9 cellular contexts compared by ENCODE assay signal in the genomic region with DNA sequence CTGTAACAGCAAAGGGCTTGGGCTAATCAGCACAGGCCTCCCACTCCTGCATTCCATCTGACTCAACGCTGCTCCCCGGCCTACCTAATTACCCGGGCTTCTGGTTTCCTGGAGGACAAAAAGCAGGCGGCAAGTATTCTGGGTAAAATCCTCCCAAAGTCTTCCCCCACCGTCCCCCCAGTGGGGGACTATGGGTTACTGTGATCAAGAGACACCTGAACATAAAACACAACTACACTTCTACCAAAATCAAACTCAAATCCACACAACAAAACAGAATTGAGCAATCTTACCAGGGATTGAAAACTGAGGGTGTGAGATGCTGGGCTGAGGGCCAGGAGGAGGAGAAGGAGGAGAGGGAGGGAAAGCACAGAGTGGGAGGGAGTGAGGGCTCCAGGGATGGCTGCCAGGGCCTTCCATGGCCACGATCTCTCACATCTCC. TPM values are rescaled to one million over a fixed set of nuclear protein-coding genes. Genes with fewer than 3 reads are reported as not detected.
DNase-seq lines count a peak whose midpoint lies in the region; ATAC-seq, FAIRE-seq and TF ChIP-seq lines count a peak whose summit lies in the region.
"Had no signal": no experiment of that assay in that cellular context is flagged by ENCODE, and none has a peak within 500 bp of the region (broad histone marks: within the 10 kb centered on the region; RNA-seq: fewer than 3 reads in every experiment).

No MANE protein-coding gene starts in this region.

- H3K79me2 ChIP-seq in GM12878 (ENCODE audit: control insufficient read depth, insufficient read depth, low read length) = peaks cover 21% of the 10 kb centered on the region

- TF ChIP-seq POLR2A in GM12878 (IDR thresholded peaks at IDR 0.05; ENCODE audit: low read depth, low read length) = peak; percentile 38; the same call in 1 of the 2 replicates

- in situ Hi-C loops in GM12878 (cut with MboI) = no loop called here

- no peak for FAIRE-seq in GM12878 (lab: Jason Lieb, UNC)
- FAIRE-seq: islet of Langerhans had no signal

- no peaks in the 10 kb centered on the region; the same call in none of the 2 replicates for H4K20me1 ChIP-seq in GM12878 (ENCODE audit: control insufficient read depth, insufficient read depth)

- no peak overlapping the region for H3K4me3 ChIP-seq in GM12878
- H3K4me3 ChIP-seq in iPS-18c (ENCODE audit: insufficient read depth, low read depth, low read length) = peak overlapping the region; percentile 25; the same call in 1 of the 2 replicates
- H3K4me3 ChIP-seq in skin epidermis = peak overlapping the region; percentile 14 to 42 (median 20)

- no peak for ATAC-seq in GM12878
- ATAC-seq in GM19328 (IDR thresholded peaks at IDR 0.05; ENCODE audit: unreplicated experiment) = no peak

- no peak for TF ChIP-seq CTCF in GM12878 (IDR thresholded peaks at IDR 0.05 in 2 of 3, conservative IDR thresholded peaks at IDR 0.05 in 1 of 3; ENCODE audit: control insufficient read depth in 2 of 3, extremely low read depth in 1 of 3, insufficient read depth in 1 of 3, low read depth in 3 of 3, low read length in 3 of 3)

- 99% methylated on average over 6 of the region's 6 CpGs for WGBS in GM12878 (ENCODE audit: insufficient coverage, insufficient replicate concordance, low lambda C conversion rate, missing lambda C conversion rate)

- H3K4me1 ChIP-seq in GM12878 (ENCODE audit: control insufficient read depth, insufficient read depth, low read length) = no peaks in the 10 kb centered on the region

- peak; percentile 34 for DNase-seq in HK-2 (ENCODE audit: unreplicated experiment)
- DNase-seq in GM12878 (ENCODE audit: low read depth, low spot score) = no peak
- DNase-seq in NCI-H526 (lab: John Stamatoyannopoulos, UW) = no peak
- DNase-seq in NCI-H1092 (lab: John Stamatoyannopoulos, UW) = no peak
- DNase-seq in NCI-H2081 (lab: John Stamatoyannopoulos, UW) = no peak

- SMC1A ChIA-PET in GM12878 (lab: Charles Lee; ENCODE audit: uncharacterized antibody, unreplicated experiment) = no interaction called here

- TF ChIP-seq RAD21 in GM12878 (IDR thresholded peaks at IDR 0.05; ENCODE audit: insufficient read depth, low read depth, low read length) = no peak

- no peak for TF ChIP-seq EP300 in GM12878 (IDR thresholded peaks at IDR 0.05; ENCODE audit: borderline replicate concordance in 1 of 2, control insufficient read depth in 1 of 2, low read depth in 2 of 2, low read length in 2 of 2)

- no peak overlapping the region for H3K9ac ChIP-seq in GM12878 (ENCODE audit: control insufficient read depth, insufficient read depth, low read length)

- RAD21 ChIA-PET in GM12878 (lab: Charles Lee; ENCODE audit: unreplicated experiment) = no interaction called here

- peaks cover 26 to 41% of the 10 kb centered on the region in 2 experiments for H3K36me3 ChIP-seq in GM12878 (ENCODE audit: control insufficient read depth in 2 of 2, insufficient read depth in 2 of 2, low read length in 1 of 2)

- CTCF ChIA-PET in GM12878 (lab: Yijun Ruan, JAX) = no interaction called here

- no peaks in the 10 kb centered on the region for H3K9me3 ChIP-seq in GM12878 (replicated peaks; ENCODE audit: control insufficient read depth, insufficient read depth, low read length)
- no peaks in the 10 kb centered on the region for H3K9me3 ChIP-seq in iPS-18c (ENCODE audit: control insufficient read depth, insufficient read depth, low read length)

- no peak overlapping the region for H3K4me2 ChIP-seq in GM12878 (ENCODE audit: control insufficient read depth, insufficient read depth)

- BruUV-seq in GM12878 (replicated peaks; lab: Mats Ljungman, UMichigan) = no TSS peak

- intact Hi-C loops in GM12878 (cut with micrococcal nuclease; ENCODE audit: unreplicated experiment) = no loop called here

- POLR2A ChIA-PET in GM12878 (lab: Charles Lee) = no interaction called here

- no peak overlapping the region for H2AFZ ChIP-seq in GM12878 (ENCODE audit: control insufficient read depth, low read depth, low read length)

- H3K27me3 ChIP-seq in GM12878 (replicated peaks in 1 of 2; ENCODE audit: control insufficient read depth in 2 of 2, insufficient read depth in 2 of 2, low read length in 1 of 2) = no peaks in the 10 kb centered on the region

- H3K27ac ChIP-seq in GM12878 (ENCODE audit: control insufficient read depth, insufficient read depth) (no peak overlapping the region), skin epidermis (peak overlapping the region in 20 of 21 experiments; percentile 52 to 90 (median 78))

TF ChIP-seq in GM12878, 131 proteins besides CTCF, POLR2A, EP300 and RAD21 (continues in another document):
- TF ChIP-seq FOS (IDR thresholded peaks at IDR 0.05; ENCODE audit: borderline replicate concordance, extremely low read depth, insufficient read length) = no peak

RNA-seq across cellular contexts. Expression of gene NCKIPSD, which starts 8.9 kb away (rescaled TPM):
- 65.5 and 82.3 TPM in 2 replicates for total RNA-seq in GM12878 (2013; cell fraction: nucleolus; rRNA removed)
- 16.3 and 20.8 TPM in 2 replicates for total RNA-seq in GM12878 (2014; rRNA removed)
- total RNA-seq in GM12878 (2014; rRNA removed; fragmentation: Illumina TruSeq; extraction: Trizol) = 7.5 and 7.7 TPM in 2 replicates
- total RNA-seq in GM12878 (2021) = 18.9 and 20.1 TPM in 2 replicates
- 13.0 TPM for polyA plus RNA-seq in GM12878 (2011; ENCODE audit: low read depth)
- polyA plus RNA-seq in GM12878 (2011; rRNA removed) = 16.2 and 31.6 TPM in 2 replicates
- polyA plus RNA-seq in GM12878 (2011; cell fraction: cytosol; rRNA removed) = 52.6 and 60.3 TPM in 2 replicates
- polyA plus RNA-seq in GM12878 (2011; cell fraction: nucleus; rRNA removed) = 89.0 and 106 TPM in 2 replicates
- polyA plus RNA-seq in GM12878 (2012) = 25.0 and 32.9 TPM in 2 replicates
- 5.3 and 11.7 TPM in 2 replicates for polyA plus RNA-seq in GM12878 (2014; fragmentation: Illumina TruSeq; extraction: Trizol)
- polyA plus RNA-seq in GM12878 (2014; fragmentation: Nextera tagmentation; extraction: Ambion mirVana) = 1 to 10 TPM in 1 of 2 experiments, under 1 TPM in 1; 0.93 to 2.9 TPM
- 16.8 and 17.7 TPM in 2 replicates for polyA plus RNA-seq in GM12878 (2014; rRNA removed)
- polyA plus RNA-seq in GM12878 (2016; fragmentation: Nextera tagmentation; extraction: Ambion mirVana) = 10 to 100 TPM; 14.9 to 15.5 TPM
- polyA minus RNA-seq in GM12878 (2011; rRNA and poly(A)+ RNA removed) = 55.8 and 74.9 TPM in 2 replicates
- polyA minus RNA-seq in GM12878 (2011; cell fraction: cytosol; rRNA and poly(A)+ RNA removed) = 18.8 and 26.7 TPM in 2 replicates
- polyA minus RNA-seq in GM12878 (2011; cell fraction: nucleus; rRNA and poly(A)+ RNA removed) = 39.7 and 45.0 TPM in 2 replicates

RNA-seq across cellular contexts. Expression of gene IP6K2, which starts 22.4 kb away (rescaled TPM):
- total RNA-seq in GM12878 (2013; cell fraction: nucleolus; rRNA removed) = 117 and 120 TPM in 2 replicates
- total RNA-seq in GM12878 (2014; rRNA removed) (61.7 and 70.2 TPM in 2 replicates), GM12878 (2014; rRNA removed; fragmentation: Illumina TruSeq; extraction: Trizol) (67.0 and 68.7 TPM in 2 replicates), GM12878 (2021) (57.4 and 59.7 TPM in 2 replicates)
- polyA plus RNA-seq in GM12878 (2011; ENCODE audit: low read depth) = 44.3 TPM
- polyA plus RNA-seq in GM12878 (2011; rRNA removed) (77.9 and 95.9 TPM in 2 replicates), GM12878 (2014; fragmentation: Illumina TruSeq; extraction: Trizol) (69.3 and 70.7 TPM in 2 replicates), GM12878 (2014; fragmentation: Nextera tagmentation; extraction: Ambion mirVana) (10 to 100 TPM; 25.8 to 37.6 TPM), GM12878 (2014; rRNA removed) (77.5 and 82.0 TPM in 2 replicates), GM12878 (2016; fragmentation: Nextera tagmentation; extraction: Ambion mirVana) (10 to 100 TPM; 78.6 to 81.7 TPM)
- polyA plus RNA-seq in GM12878 (2011; cell fraction: cytosol; rRNA removed) = 112 and 129 TPM in 2 replicates
- polyA plus RNA-seq in GM12878 (2011; cell fraction: nucleus; rRNA removed) = 329 and 359 TPM in 2 replicates
- polyA plus RNA-seq in GM12878 (2012) = 55.5 and 58.2 TPM in 2 replicates
- polyA minus RNA-seq in GM12878 (2011; rRNA and poly(A)+ RNA removed) = 85.9 and 101 TPM in 2 replicates
- 28.5 and 32.1 TPM in 2 replicates for polyA minus RNA-seq in GM12878 (2011; cell fraction: cytosol; rRNA and poly(A)+ RNA removed)
- 35.2 and 62.1 TPM in 2 replicates for polyA minus RNA-seq in GM12878 (2011; cell fraction: nucleus; rRNA and poly(A)+ RNA removed)

RNA-seq across cellular contexts. Expression of gene CELSR3, which starts 31.9 kb away (rescaled TPM):
- total RNA-seq in GM12878 (2013; cell fraction: nucleolus; rRNA removed) = 5.4 and 7.9 TPM in 2 replicates
- 0.82 and 0.96 TPM in 2 replicates for total RNA-seq in GM12878 (2014; rRNA removed)
- 0.37 and 0.58 TPM in 2 replicates for total RNA-seq in GM12878 (2014; rRNA removed; fragmentation: Illumina TruSeq; extraction: Trizol)
- total RNA-seq in GM12878 (2021) = 1.6 TPM in 2 replicates
- polyA plus RNA-seq in GM12878 (2011; ENCODE audit: low read depth) = 0.31 TPM
- polyA plus RNA-seq in GM12878 (2011; rRNA removed) = 0.65 and 1.1 TPM in 2 replicates
- polyA plus RNA-seq in GM12878 (2011; cell fraction: cytosol; rRNA removed) = 1.9 and 2.3 TPM in 2 replicates
- polyA plus RNA-seq in GM12878 (2011; cell fraction: nucleus; rRNA removed) = 12.5 and 14.4 TPM in 2 replicates
- 0.61 and 0.76 TPM in 2 replicates for polyA plus RNA-seq in GM12878 (2012)
- 0.48 and 0.56 TPM in 2 replicates for polyA plus RNA-seq in GM12878 (2014; fragmentation: Illumina TruSeq; extraction: Trizol)
- polyA plus RNA-seq in GM12878 (2014; fragmentation: Nextera tagmentation; extraction: Ambion mirVana) = under 1 TPM; 0.08 to 0.18 TPM
- polyA plus RNA-seq in GM12878 (2014; rRNA removed) = 1.2 and 1.6 TPM in 2 replicates
- under 1 TPM; 0.34 to 0.35 TPM for polyA plus RNA-seq in GM12878 (2016; fragmentation: Nextera tagmentation; extraction: Ambion mirVana)
- polyA minus RNA-seq in GM12878 (2011; rRNA and poly(A)+ RNA removed) = 3.7 and 4.9 TPM in 2 replicates
- 2.1 and 2.3 TPM in 2 replicates for polyA minus RNA-seq in GM12878 (2011; cell fraction: cytosol; rRNA and poly(A)+ RNA removed)
- 5.9 and 8.3 TPM in 2 replicates for polyA minus RNA-seq in GM12878 (2011; cell fraction: nucleus; rRNA and poly(A)+ RNA removed)

RNA-seq across cellular contexts. Expression of gene SLC26A6, which starts 59.4 kb away (rescaled TPM):
- total RNA-seq in GM12878 (2013; cell fraction: nucleolus; rRNA removed) = 57.6 and 65.8 TPM in 2 replicates
- total RNA-seq in GM12878 (2014; rRNA removed) = 17.1 and 17.8 TPM in 2 replicates
- total RNA-seq in GM12878 (2014; rRNA removed; fragmentation: Illumina TruSeq; extraction: Trizol) = 7.2 and 7.8 TPM in 2 replicates
- 18.8 and 24.9 TPM in 2 replicates for total RNA-seq in GM12878 (2021)
- 27.7 TPM for polyA plus RNA-seq in GM12878 (2011; ENCODE audit: low read depth)
- 10.5 and 16.5 TPM in 2 replicates for polyA plus RNA-seq in GM12878 (2011; rRNA removed)
- polyA plus RNA-seq in GM12878 (2011; cell fraction: cytosol; rRNA removed) = 22.3 and 25.6 TPM in 2 replicates
- 366 and 387 TPM in 2 replicates for polyA plus RNA-seq in GM12878 (2011; cell fraction: nucleus; rRNA removed)
- polyA plus RNA-seq in GM12878 (2012) = 18.0 and 22.4 TPM in 2 replicates
- 8.9 and 11.9 TPM in 2 replicates for polyA plus RNA-seq in GM12878 (2014; fragmentation: Illumina TruSeq; extraction: Trizol)
- polyA plus RNA-seq in GM12878 (2014; fragmentation: Nextera tagmentation; extraction: Ambion mirVana) = 1 to 10 TPM; 2.1 to 2.9 TPM
- 20.6 and 22.5 TPM in 2 replicates for polyA plus RNA-seq in GM12878 (2014; rRNA removed)
- 10 to 100 TPM; 11.2 to 14.7 TPM for polyA plus RNA-seq in GM12878 (2016; fragmentation: Nextera tagmentation; extraction: Ambion mirVana)
- 21.0 and 31.1 TPM in 2 replicates for polyA minus RNA-seq in GM12878 (2011; rRNA and poly(A)+ RNA removed)
- 8.4 and 9.1 TPM in 2 replicates for polyA minus RNA-seq in GM12878 (2011; cell fraction: cytosol; rRNA and poly(A)+ RNA removed)
- 69.9 and 92.4 TPM in 2 replicates for polyA minus RNA-seq in GM12878 (2011; cell fraction: nucleus; rRNA and poly(A)+ RNA removed)
